ENCODE assay signal across 1 cellular context in genomic region chr7:44615149-44615611, GRCh38.
TF ChIP-seq lines count a peak whose summit lies in the region.

No MANE protein-coding gene starts in this region.

TF ChIP-seq in HepG2, 621 proteins besides CTCF, POLR2A, EP300 and RAD21 (continued from another document):
- 0 out of 2 replicates have a peak, but pooled peaks have one; percentile 44 for TF ChIP-seq PRDM10 (CRISPR knock-in tag; IDR thresholded peaks at IDR 0.05; ENCODE audit: low read depth)
- TF ChIP-seq ZNF326 (CRISPR knock-in tag; IDR thresholded peaks at IDR 0.05; ENCODE audit: borderline replicate concordance) = no peak
- no peak for TF ChIP-seq WIZ (CRISPR knock-in tag; IDR thresholded peaks at IDR 0.05)
- no peak for TF ChIP-seq KDM3A (CRISPR knock-in tag; IDR thresholded peaks at IDR 0.05; ENCODE audit: low read depth)
- TF ChIP-seq ZNF337 (CRISPR knock-in tag; IDR thresholded peaks at IDR 0.05; ENCODE audit: borderline replicate concordance, low read depth) = no peak
- no peak for TF ChIP-seq ISX (CRISPR knock-in tag; conservative IDR thresholded peaks at IDR 0.05)
- TF ChIP-seq HNF4A (CRISPR knock-in tag; IDR thresholded peaks at IDR 0.05) = peak; percentile 52; the same call in 1 of the 2 replicates
- TF ChIP-seq ZNF761 (CRISPR knock-in tag; conservative IDR thresholded peaks at IDR 0.05) = no peak
- TF ChIP-seq ZNF510 (CRISPR knock-in tag; IDR thresholded peaks at IDR 0.05; ENCODE audit: low read depth) = no peak
- no peak for TF ChIP-seq CC2D1A (CRISPR knock-in tag; IDR thresholded peaks at IDR 0.05)
- TF ChIP-seq ZNF180 (CRISPR knock-in tag; IDR thresholded peaks at IDR 0.05; ENCODE audit: borderline replicate concordance, low read depth) = no peak
- TF ChIP-seq TOE1 (CRISPR knock-in tag; IDR thresholded peaks at IDR 0.05) = no peak
- TF ChIP-seq ZSCAN21 (CRISPR knock-in tag; IDR thresholded peaks at IDR 0.05; ENCODE audit: borderline replicate concordance) = no peak
- no peak for TF ChIP-seq ZNF446 (CRISPR knock-in tag; IDR thresholded peaks at IDR 0.05)
- TF ChIP-seq ZMYM2 (CRISPR knock-in tag; IDR thresholded peaks at IDR 0.05) = no peak
- no peak for TF ChIP-seq CHD2 (IDR thresholded peaks at IDR 0.05; ENCODE audit: low read depth, low read length)
- no peak for TF ChIP-seq HHEX (CRISPR knock-in tag; IDR thresholded peaks at IDR 0.05)
- TF ChIP-seq SMAD9 (CRISPR knock-in tag; IDR thresholded peaks at IDR 0.05) = no peak
- TF ChIP-seq FOXP4 (CRISPR knock-in tag; IDR thresholded peaks at IDR 0.05) = 0 out of 2 replicates have a peak, but pooled peaks have one; percentile 6
TF ChIP-seq in HepG2: peak in this region for 7.
